In the genomic region with DNA sequence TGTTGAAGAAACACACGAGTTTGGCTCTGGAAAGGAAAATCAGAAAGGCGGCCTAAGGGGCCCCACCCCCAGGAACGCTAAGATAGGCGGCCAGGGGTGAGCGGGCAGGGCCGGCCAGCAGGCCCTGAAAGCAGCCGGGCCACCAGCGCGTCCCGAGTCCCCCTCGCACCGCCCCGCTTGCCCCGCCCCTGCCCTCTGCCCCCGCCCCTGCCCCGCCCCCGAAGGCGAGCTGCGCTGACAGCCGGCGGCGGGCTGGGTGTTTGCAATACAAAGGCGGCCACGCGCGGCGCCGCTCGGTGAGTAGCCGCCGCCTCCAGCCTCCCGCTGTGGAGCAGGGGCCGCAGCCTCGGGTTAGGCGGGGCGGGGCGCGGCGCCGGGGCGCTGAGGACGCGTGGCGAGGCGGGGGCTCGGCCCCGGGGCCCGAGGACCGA, we compare ENCODE assay signal across 8 cellular contexts. TPM values are rescaled to one million over a fixed set of nuclear protein-coding genes. Genes with fewer than 3 reads are reported as not detected.
A peak's percentile ranks its signal among the peaks of the same experiment; 100 is the strongest.
DNase-seq lines count a peak whose midpoint lies in the region; ATAC-seq, FAIRE-seq and TF ChIP-seq lines count a peak whose summit lies in the region.

A gene with protein sequence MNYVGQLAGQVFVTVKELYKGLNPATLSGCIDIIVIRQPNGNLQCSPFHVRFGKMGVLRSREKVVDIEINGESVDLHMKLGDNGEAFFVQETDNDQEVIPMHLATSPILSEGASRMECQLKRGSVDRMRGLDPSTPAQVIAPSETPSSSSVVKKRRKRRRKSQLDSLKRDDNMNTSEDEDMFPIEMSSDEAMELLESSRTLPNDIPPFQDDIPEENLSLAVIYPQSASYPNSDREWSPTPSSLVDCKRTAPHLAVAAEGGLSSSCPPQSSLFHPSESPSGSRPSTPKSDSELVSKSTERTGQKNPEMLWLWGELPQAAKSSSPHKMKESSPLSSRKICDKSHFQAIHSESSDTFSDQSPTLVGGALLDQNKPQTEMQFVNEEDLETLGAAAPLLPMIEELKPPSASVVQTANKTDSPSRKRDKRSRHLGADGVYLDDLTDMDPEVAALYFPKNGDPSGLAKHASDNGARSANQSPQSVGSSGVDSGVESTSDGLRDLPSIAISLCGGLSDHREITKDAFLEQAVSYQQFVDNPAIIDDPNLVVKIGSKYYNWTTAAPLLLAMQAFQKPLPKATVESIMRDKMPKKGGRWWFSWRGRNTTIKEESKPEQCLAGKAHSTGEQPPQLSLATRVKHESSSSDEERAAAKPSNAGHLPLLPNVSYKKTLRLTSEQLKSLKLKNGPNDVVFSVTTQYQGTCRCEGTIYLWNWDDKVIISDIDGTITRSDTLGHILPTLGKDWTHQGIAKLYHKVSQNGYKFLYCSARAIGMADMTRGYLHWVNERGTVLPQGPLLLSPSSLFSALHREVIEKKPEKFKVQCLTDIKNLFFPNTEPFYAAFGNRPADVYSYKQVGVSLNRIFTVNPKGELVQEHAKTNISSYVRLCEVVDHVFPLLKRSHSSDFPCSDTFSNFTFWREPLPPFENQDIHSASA (plus strand): TSS at position 257 of the 431 bp plus-strand sequence. CDS start 18,910 bp downstream, outside the sequence.

- intact Hi-C loops in endothelial cell of umbilical vein (cut with micrococcal nuclease): loop anchor here (10.0 kb wide), 3 partner anchors 282 to 812 kb away; a partner anchor contains a TSS

- no peaks in the 10 kb centered on the region for H3K9me1 ChIP-seq in endothelial cell of umbilical vein (replicated peaks; ENCODE audit: control insufficient read depth, extremely low read depth, insufficient read depth, low read length)

- CTCF ChIA-PET in endothelial cell of umbilical vein (lab: Charles Lee): interaction anchor here (0.7 to 5.0 kb wide), 13 partner anchors 8 to 269 kb away, joined by 3 to 69 read pairs (median 6); no protein-coding TSS in a partner anchor

- H4K20me1 ChIP-seq in OCI-LY1 (ENCODE audit: insufficient read depth, low read length) (no peaks in the 10 kb centered on the region), endothelial cell of umbilical vein (replicated peaks; ENCODE audit: control insufficient read depth, extremely low read depth, insufficient read depth, low read length) (no peaks in the 10 kb centered on the region)

- DNase-seq in COR-L47 (lab: John Stamatoyannopoulos, UW): peak; percentile 91
- peak; percentile 82 for DNase-seq in HT-29 (ENCODE audit: low spot score)
- peak; percentile 88 for DNase-seq in activated T-cell treated with anti-CD3 and anti-CD28 coated beads for 1 hour (ENCODE audit: low read depth)
- DNase-seq in endothelial cell of umbilical vein (ENCODE audit: low read depth, low spot score): peak; percentile 71
- peak; percentile 67 for DNase-seq in middle frontal gyrus (ENCODE audit: extremely low spot score, low spot score)
- peak; percentile 73 to 79 for DNase-seq in stimulated activated CD8-positive, alpha-beta memory T cell treated with anti-CD3 and anti-CD28 coated beads, Interleukin-2, amount 100 ng/mL, for 1 hour (ENCODE audit: low read depth in 2 of 2)

- peak within 1 kb of the TSS; percentile 98 for H3K4me2 ChIP-seq in OCI-LY1 (ENCODE audit: low read length)
- H3K4me2 ChIP-seq in endothelial cell of umbilical vein (ENCODE audit: insufficient read depth, low read length): peak within 1 kb of the TSS; percentile 96

- peaks cover 9% of the 10 kb centered on the region; the same call in 1 of the 2 replicates for H3F3A ChIP-seq in OCI-LY1 (ENCODE audit: insufficient read depth, low read length)

- peak; percentile 83 for FAIRE-seq in endothelial cell of umbilical vein (lab: Jason Lieb, UNC)

- dilution Hi-C loops in endothelial cell of umbilical vein (cut with MboI; ENCODE audit: extremely low pct_ligation_motif_present, low sequenced_read_pairs): no loop called here

- POLR2A ChIA-PET in endothelial cell of umbilical vein (lab: Charles Lee): interaction anchor here (1.3 to 1.6 kb wide), 2 partner anchors 15 to 50 kb away, joined by 3 read pairs; no protein-coding TSS in a partner anchor

- H2AFZ ChIP-seq in OCI-LY1 (ENCODE audit: low read length) (no peak within 1 kb of the TSS), endothelial cell of umbilical vein (ENCODE audit: low read depth, low read length) (peak within 1 kb of the TSS; percentile 84)

- BruUV-seq in endothelial cell of umbilical vein (replicated peaks; lab: Mats Ljungman, UMichigan): no TSS peak

- H3K4me3 ChIP-seq in OCI-LY1 (ENCODE audit: low read depth, low read length, poor library complexity, severe bottlenecking) (peak within 1 kb of the TSS; percentile 89), endothelial cell of umbilical vein (replicated peaks in 1 of 3; ENCODE audit: insufficient read depth in 1 of 3, low read depth in 1 of 3, low read length in 3 of 3) (peak within 1 kb of the TSS; percentile 71 to 90 (median 89))

- H3K27ac ChIP-seq in OCI-LY1 (ENCODE audit: low read depth, low read length, poor library complexity, severe bottlenecking) (peak within 1 kb of the TSS; percentile 98), endothelial cell of umbilical vein (ENCODE audit: insufficient read depth, low read depth, low read length) (peak within 1 kb of the TSS; percentile 69)

- H3K27me3 ChIP-seq in OCI-LY1 (ENCODE audit: insufficient read depth, low read length) (no peaks in the 10 kb centered on the region), endothelial cell of umbilical vein (ENCODE audit: control insufficient read depth in 2 of 2, insufficient read depth in 2 of 2, low read length in 2 of 2) (no peaks in the 10 kb centered on the region)

- no peaks in the 10 kb centered on the region for H3K9me2 ChIP-seq in OCI-LY1 (ENCODE audit: low read depth, low read length)

- H3K36me3 ChIP-seq in OCI-LY1 (ENCODE audit: insufficient read depth, low read length) (no peaks in the 10 kb centered on the region), endothelial cell of umbilical vein (ENCODE audit: control insufficient read depth in 2 of 2, extremely low read depth in 1 of 2, insufficient read depth in 2 of 2, low read length in 2 of 2) (no peaks in the 10 kb centered on the region)

- peak; percentile 47 for ATAC-seq in GM19467 (IDR thresholded peaks at IDR 0.05; ENCODE audit: unreplicated experiment)

- peak within 1 kb of the TSS; percentile 88 for H3K9ac ChIP-seq in OCI-LY1 (ENCODE audit: low read length)
- H3K9ac ChIP-seq in endothelial cell of umbilical vein (replicated peaks; ENCODE audit: extremely low read depth, insufficient read depth, low read length): peak within 1 kb of the TSS; percentile 83

- H3K4me1 ChIP-seq in OCI-LY1 (ENCODE audit: insufficient read depth, low read length, severe bottlenecking) (peaks cover 69% of the 10 kb centered on the region), endothelial cell of umbilical vein (ENCODE audit: control insufficient read depth, extremely low read depth, insufficient read depth, low read length) (peaks cover 56% of the 10 kb centered on the region)

- TF ChIP-seq CTCF in OCI-LY1 (IDR thresholded peaks at IDR 0.05; ENCODE audit: low read length) (no peak), endothelial cell of umbilical vein (IDR thresholded peaks at IDR 0.05; ENCODE audit: extremely low read depth in 1 of 2, insufficient read depth in 1 of 2, low read depth in 1 of 2, low read length in 2 of 2) (no peak)

- H3K9me3 ChIP-seq in OCI-LY1 (ENCODE audit: low read length) (no peaks in the 10 kb centered on the region), endothelial cell of umbilical vein (replicated peaks; ENCODE audit: control insufficient read depth, insufficient read depth, low read length) (no peaks in the 10 kb centered on the region)

- H3K79me2 ChIP-seq in OCI-LY1 (ENCODE audit: insufficient read depth, low read length): peaks cover 20% of the 10 kb centered on the region
- H3K79me2 ChIP-seq in endothelial cell of umbilical vein (ENCODE audit: control insufficient read depth, insufficient read depth, low read length): peaks cover 48% of the 10 kb centered on the region

- TF ChIP-seq POLR2A in endothelial cell of umbilical vein (IDR thresholded peaks at IDR 0.05; ENCODE audit: low read depth, low read length): peak; percentile 91

TF ChIP-seq in endothelial cell of umbilical vein, 7 proteins besides CTCF, POLR2A, EP300 and RAD21:
- no peak for TF ChIP-seq JUN (IDR thresholded peaks at IDR 0.05; ENCODE audit: borderline replicate concordance, insufficient read depth, insufficient read length, low read depth)
- TF ChIP-seq MYC (IDR thresholded peaks at IDR 0.05; ENCODE audit: low read depth, low read length): no peak
- TF ChIP-seq POLR2AphosphoS5 (IDR thresholded peaks at IDR 0.05; ENCODE audit: insufficient read depth, low read depth, low read length): peak; percentile 95
- TF ChIP-seq, protein P1, sequence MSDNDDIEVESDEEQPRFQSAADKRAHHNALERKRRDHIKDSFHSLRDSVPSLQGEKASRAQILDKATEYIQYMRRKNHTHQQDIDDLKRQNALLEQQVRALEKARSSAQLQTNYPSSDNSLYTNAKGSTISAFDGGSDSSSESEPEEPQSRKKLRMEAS (IDR thresholded peaks at IDR 0.05; ENCODE audit: insufficient read depth, insufficient read length): peak; percentile 50
- TF ChIP-seq GATA2 (IDR thresholded peaks at IDR 0.05; ENCODE audit: insufficient read depth, insufficient read length, low read depth, low read length): no peak

RNA-seq across cellular contexts. Expression of the gene that starts here (rescaled TPM):
- total RNA-seq in HT-29 (2014; rRNA removed; shearing (Covaris generic)): 5.6 and 6.8 TPM in 2 replicates
- 66.6 and 80.4 TPM in 2 replicates for total RNA-seq in endothelial cell of umbilical vein
- 19.5 and 26.6 TPM in 2 replicates for polyA plus RNA-seq in endothelial cell of umbilical vein
- 26.1 TPM in 2 replicates for polyA plus RNA-seq in endothelial cell of umbilical vein (2011; cell fraction: cytosol; rRNA removed)
- polyA plus RNA-seq in endothelial cell of umbilical vein (2011; cell fraction: nucleus; rRNA removed): 77.8 and 85.7 TPM in 2 replicates
- polyA plus RNA-seq in endothelial cell of umbilical vein (2012): 25.5 and 31.7 TPM in 2 replicates
- 46.4 and 48.3 TPM in 2 replicates for polyA minus RNA-seq in endothelial cell of umbilical vein
- polyA minus RNA-seq in endothelial cell of umbilical vein (2011; cell fraction: cytosol; rRNA and poly(A)+ RNA removed): 12.7 TPM
- polyA minus RNA-seq in endothelial cell of umbilical vein (2011; cell fraction: nucleus; rRNA and poly(A)+ RNA removed): 47.4 and 60.8 TPM in 2 replicates

Comparison
In these comparisons a context has a peak if more than half of its experiments do, and no peak if none do; other contexts are left out.
1. Peak in every context shown above with its lines: DNase-seq, ATAC-seq, H3K4me3 ChIP-seq and H3K27ac ChIP-seq.